ENCODE assay signal across 9 cellular contexts in the genomic region with DNA sequence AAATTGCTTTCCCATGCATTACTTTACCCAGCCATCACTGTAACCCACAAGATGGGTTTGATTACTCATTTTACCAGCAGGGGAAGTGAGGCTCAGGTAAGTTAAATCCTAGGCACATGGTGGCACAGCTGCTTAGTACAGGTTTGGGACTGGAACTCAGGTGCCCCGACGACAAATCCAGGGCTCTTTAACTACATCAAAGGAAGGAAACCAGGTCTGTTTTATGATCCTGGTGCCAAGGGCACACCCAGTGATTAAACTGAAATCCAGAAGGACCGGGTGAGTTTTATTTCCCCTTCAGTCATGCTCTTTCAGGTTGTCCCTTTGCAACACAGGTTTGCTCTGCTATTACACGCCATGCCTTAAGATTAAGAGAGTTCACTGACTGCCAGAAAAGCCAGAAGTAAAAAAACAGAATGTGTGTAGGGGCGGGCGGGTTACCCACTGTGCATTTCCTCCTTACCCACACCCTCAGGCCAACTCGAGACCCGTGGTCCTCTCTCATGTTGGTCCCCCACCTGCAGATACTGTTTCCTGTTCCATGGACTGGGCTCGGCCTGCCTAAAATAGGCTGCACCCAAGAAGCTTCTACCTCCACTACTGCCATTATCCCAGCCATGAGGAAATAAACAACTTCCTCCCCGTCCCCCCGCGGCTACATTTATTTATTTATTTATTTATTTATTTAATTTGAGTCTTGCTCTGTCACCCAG. TPM values are rescaled to one million over a fixed set of nuclear protein-coding genes. Genes with fewer than 3 reads are reported as not detected.
A peak's percentile ranks its signal among the peaks of the same experiment; 100 is the strongest.
DNase-seq lines count a peak whose midpoint lies in the region; ATAC-seq and TF ChIP-seq lines count a peak whose summit lies in the region.
"Had no signal": no experiment of that assay in that cellular context is flagged by ENCODE, and none has a peak within 500 bp of the region (broad histone marks: within the 10 kb centered on the region; RNA-seq: fewer than 3 reads in every experiment).

No MANE protein-coding gene starts in this region.

- H3K9me3 ChIP-seq in DOHH2 (ENCODE audit: control insufficient read depth, insufficient read depth, low read length) (no peaks in the 10 kb centered on the region), PC-3 (ENCODE audit: low read length) (no peaks in the 10 kb centered on the region)

- CTCF ChIA-PET in PC-3 (lab: Charles Lee) = no interaction called here

- DNase-seq in PC-3 (peak; percentile 51), epithelial cell of prostate (ENCODE audit: low read depth, low spot score) (no peak), posterior vena cava (ENCODE audit: low spot score) (peak; percentile 64), HK-2 (ENCODE audit: unreplicated experiment) (no peak), NCI-H1092 treated with DMSO at 0.1 percent for 48 hours (lab: John Stamatoyannopoulos, UW) (no peak)

- TF ChIP-seq CTCF in DOHH2 (IDR thresholded peaks at IDR 0.05; ENCODE audit: low read depth, low read length, poor library complexity, severe bottlenecking) = peak; percentile 40
- TF ChIP-seq CTCF in PC-3 (conservative IDR thresholded peaks at IDR 0.05; ENCODE audit: low read depth, low read length) = no peak

- H3K4me1 ChIP-seq in DOHH2 (ENCODE audit: control insufficient read depth, low read length) (peaks cover 55% of the 10 kb centered on the region), PC-3 (ENCODE audit: insufficient read depth, low read length) (peaks cover 9% of the 10 kb centered on the region)

- intact Hi-C loops in PC-3 (cut with micrococcal nuclease) (loop anchor here (5.0 kb wide), 1 partner anchor 55 kb away; the partner anchor contains the start of gene KDM7A), posterior vena cava (cut with DNase I) (loop anchor here in 1 of 2 donors (2.0 kb wide), 1 partner anchor 49 kb away; no protein-coding TSS in a partner anchor)

- H3K4me2 ChIP-seq in DOHH2 (ENCODE audit: low read length) = peak overlapping the region; percentile 92
- peak overlapping the region; percentile 95 for H3K4me2 ChIP-seq in PC-3 (ENCODE audit: low read length)

- H3F3A ChIP-seq in DOHH2 (ENCODE audit: control insufficient read depth, insufficient read depth) (peaks cover 42% of the 10 kb centered on the region), PC-3 (ENCODE audit: low read length, unreplicated experiment) (no peaks in the 10 kb centered on the region)

- H3K79me2 ChIP-seq in DOHH2 (ENCODE audit: control insufficient read depth, low read length) = peaks cover 10% of the 10 kb centered on the region
- H3K79me2 ChIP-seq in PC-3 (ENCODE audit: low read length) = no peaks in the 10 kb centered on the region

- 0 out of 2 replicates have a peak overlapping the region, but pooled peaks have one; percentile 28 for H3K9ac ChIP-seq in PC-3 (ENCODE audit: low read length)

- peak; percentile 59 for ATAC-seq in PC-3
- ATAC-seq in GM19324 (IDR thresholded peaks at IDR 0.05; ENCODE audit: low FRiP score, unreplicated experiment) = no peak
- no peak for ATAC-seq in GM18868 (IDR thresholded peaks at IDR 0.05; ENCODE audit: unreplicated experiment)

- H3K4me3 ChIP-seq in DOHH2 (ENCODE audit: low read length) (peak overlapping the region; percentile 81), PC-3 (ENCODE audit: low read length) (peak overlapping the region; percentile 72)

- H3K27me3 ChIP-seq in DOHH2 (ENCODE audit: control insufficient read depth, low read length) (no peaks in the 10 kb centered on the region), PC-3 (ENCODE audit: low read length) (no peaks in the 10 kb centered on the region)

- H2AFZ ChIP-seq in PC-3 (ENCODE audit: low read length) = peak overlapping the region; percentile 92

- BruUV-seq in PC-3 (replicated peaks; lab: Mats Ljungman, UMichigan) = no TSS peak

- peak overlapping the region; percentile 96 for H3K27ac ChIP-seq in DOHH2 (ENCODE audit: low read depth, low read length)
- H3K27ac ChIP-seq in PC-3 (ENCODE audit: low read length) = peak overlapping the region; percentile 10
- peak overlapping the region; percentile 57 for H3K27ac ChIP-seq in epithelial cell of prostate
- H3K27ac ChIP-seq: brain microvascular endothelial cell had no signal

- H3K36me3 ChIP-seq in DOHH2 (ENCODE audit: control insufficient read depth, low read length) (peaks cover 9% of the 10 kb centered on the region), PC-3 (ENCODE audit: low read depth, low read length) (no peaks in the 10 kb centered on the region)
- H3K36me3 ChIP-seq: brain microvascular endothelial cell had no signal

- H3K9me2 ChIP-seq in DOHH2 (replicated peaks; ENCODE audit: control insufficient read depth, low read length) (no peaks in the 10 kb centered on the region), PC-3 (replicated peaks; ENCODE audit: low read length) (no peaks in the 10 kb centered on the region)

- POLR2A ChIA-PET in PC-3 (lab: Charles Lee; ENCODE audit: unreplicated experiment) = interaction anchor here (0.7 kb wide), 1 partner anchor 1006 kb away, joined by 4 read pairs; no protein-coding TSS in a partner anchor

- H4K20me1 ChIP-seq in DOHH2 (ENCODE audit: control insufficient read depth, insufficient read depth, low read depth, low read length) (no peaks in the 10 kb centered on the region), PC-3 (ENCODE audit: low read length) (no peaks in the 10 kb centered on the region)

RNA-seq across cellular contexts. Expression of gene KDM7A, which starts 55.2 kb away (rescaled TPM):
- total RNA-seq in PC-3 (2014; rRNA removed) (2.8 and 3.2 TPM in 2 replicates), posterior vena cava (10 to 100 TPM; 15.4 to 23.1 TPM)

Comparison
In these comparisons a context has a peak if more than half of its experiments do, and no peak if none do; other contexts are left out.
1. H3K27ac ChIP-seq: peak in every context shown above with its lines; median percentile 96 in DOHH2; 57 in epithelial cell of prostate; 10 in PC-3.
2. DNase-seq: peak in PC-3 (single experiment) and posterior vena cava (single experiment); none in epithelial cell of prostate (single experiment), HK-2 (single experiment) and NCI-H1092 treated with DMSO at 0.1 percent for 48 hours (single experiment).